36 cellular contexts compared by ENCODE assay signal in genomic region chr12:117606024-117606423, GRCh38.
"Had no signal": no experiment of that assay in that cellular context is flagged by ENCODE, and none has a peak within 500 bp of the region (broad histone marks: within the 10 kb centered on the region; RNA-seq: fewer than 3 reads in every experiment).

No MANE protein-coding gene starts in this region.

- H3K4me3 ChIP-seq: MG63 had no signal

- H3K9me3 ChIP-seq: MG63 had no signal

- H3K27me3 ChIP-seq: MG63 had no signal

- DNase-seq: Karpas-422, Kasumi-1, MG63, MM.1S, MV-4-11, NCI-H1048, NCI-H1092, NCI-H1092 treated with DMSO at 0.1 percent for 48 hours, NCI-H1105, NCI-H1105 treated with DMSO at 0.1 percent for 48 hours, NCI-H1417, NCI-H1417 treated with DMSO at 0.1 percent for 48 hours, NCI-H1436, NCI-H1436 treated with DMSO at 0.1 percent for 48 hours, NCI-H146, NCI-H1694, NCI-H1694 treated with DMSO at 0.1 percent for 48 hours, NCI-H187, NCI-H187 treated with DMSO at 0.1 percent for 48 hours, NCI-H1930, NCI-H2029, NCI-H2029 treated with DMSO at 0.1 percent for 48 hours, NCI-H2081, NCI-H2081 treated with DMSO at 0.1 percent for 48 hours, NCI-H2107, NCI-H2171, NCI-H2171 treated with DMSO at 0.1 percent for 48 hours, NCI-H2227 treated with DMSO at 0.1 percent for 48 hours, NCI-H226, NCI-H345, NCI-H446, NCI-H446 treated with DMSO at 0.1 percent for 48 hours, NCI-H510A, NCI-H510A treated with DMSO at 0.1 percent for 48 hours, NCI-H524, NCI-H524 treated with DMSO at 0.1 percent for 48 hours had no signal

- H3K36me3 ChIP-seq: MG63 had no signal
